Comparison of ENCODE assay signal across 9 cellular contexts in genomic region chr6:29553268-29554057, GRCh38. TPM values are rescaled to one million over a fixed set of nuclear protein-coding genes. Genes with fewer than 3 reads are reported as not detected.
DNase-seq lines count a peak whose midpoint lies in the region; ATAC-seq and TF ChIP-seq lines count a peak whose summit lies in the region.
"Had no signal": no experiment of that assay in that cellular context is flagged by ENCODE, and none has a peak within 500 bp of the region (broad histone marks: within the 10 kb centered on the region; RNA-seq: fewer than 3 reads in every experiment).

No MANE protein-coding gene starts in this region.

- H3K36me3 ChIP-seq in adrenal gland (replicated peaks in 1 of 2) (no peaks in the 10 kb centered on the region), gastrocnemius medialis (no peaks in the 10 kb centered on the region)

- DNase-seq in CD14-positive monocyte (ENCODE audit: low spot score) (no peak), adrenal gland (peak; percentile 29 to 68 (median 56)), iPS DF 4.7 (ENCODE audit: extremely low read depth, low spot score) (peak; percentile 25), gastrocnemius medialis (no peak), ACHN (no peak), DMS53 treated with DMSO at 0.1 percent for 48 hours (lab: John Stamatoyannopoulos, UW; ENCODE audit: unreplicated experiment) (no peak), GDM1 (lab: John Stamatoyannopoulos, UW) (no peak)

- H3K9me3 ChIP-seq in adrenal gland (replicated peaks in 1 of 3) (no peaks in the 10 kb centered on the region), gastrocnemius medialis (no peaks in the 10 kb centered on the region)

- ATAC-seq in gastrocnemius medialis: no peak

- peaks cover 0 to 7% of the 10 kb centered on the region in 2 donors for H3K36me3 Mint-ChIP-seq in CD14-positive monocyte
- no peaks in the 10 kb centered on the region for H3K36me3 Mint-ChIP-seq in IgD-negative memory B cell

- TF ChIP-seq CTCF in CD14-positive monocyte (IDR thresholded peaks at IDR 0.05) (no peak), adrenal gland (IDR thresholded peaks at IDR 0.05) (peak in 1 of 6 experiments; percentile 24), gastrocnemius medialis (IDR thresholded peaks at IDR 0.05 in 4 of 5, conservative IDR thresholded peaks at IDR 0.05 in 1 of 5) (no peak)

- H3K27ac ChIP-seq in adrenal gland (no peak overlapping the region), gastrocnemius medialis (no peak overlapping the region)

- peak overlapping the region; percentile 54 to 91 for H3K4me3 Mint-ChIP-seq in CD14-positive monocyte
- peak overlapping the region; percentile 88 to 98 (median 92) for H3K4me3 Mint-ChIP-seq in IgD-negative memory B cell

- TF ChIP-seq POLR2A in adrenal gland (IDR thresholded peaks at IDR 0.05) (no peak), gastrocnemius medialis (IDR thresholded peaks at IDR 0.05) (no peak)

- H3K4me1 ChIP-seq in adrenal gland (replicated peaks in 1 of 2): peaks cover 9 to 17% of the 10 kb centered on the region in 2 donors
- H3K4me1 ChIP-seq in gastrocnemius medialis: peaks cover 0 to 12% of the 10 kb centered on the region in 2 donors

- peaks cover 16% of the 10 kb centered on the region for H3K4me1 Mint-ChIP-seq in CD14-positive monocyte
- H3K4me1 Mint-ChIP-seq in IgD-negative memory B cell: peaks cover 1 to 12% (median 5%) of the 10 kb centered on the region in 3 donors

- H3K4me3 ChIP-seq in adrenal gland (peak overlapping the region in 1 of 4 donors; percentile 46), gastrocnemius medialis (peak overlapping the region; percentile 23 to 49 (median 31))

- H3K27ac Mint-ChIP-seq in CD14-positive monocyte (peak overlapping the region in 1 of 7 donors; percentile 51), IgD-negative memory B cell (peak overlapping the region in 1 of 3 donors; percentile 12)

- WGBS in adrenal gland, 4 donors: 2 to 5% (median 2%) methylated on average over 12 to 83 of the region's 83 CpGs

- peaks cover 0 to 13% (median 5%) of the 10 kb centered on the region in 7 donors for H3K9me3 Mint-ChIP-seq in CD14-positive monocyte
- peaks cover 0 to 2% (median 0%) of the 10 kb centered on the region in 3 donors for H3K9me3 Mint-ChIP-seq in IgD-negative memory B cell

- H3K27me3 ChIP-seq in adrenal gland: peaks cover 35% of the 10 kb centered on the region
- H3K27me3 ChIP-seq in gastrocnemius medialis: peaks cover 26 to 40% (median 35%) of the 10 kb centered on the region in 3 donors

- in situ Hi-C loops in gastrocnemius medialis (cut with MboI; ENCODE audit: low sequenced_read_pairs in 4 of 4): no loop called here
- in situ Hi-C loops in ACHN (cut with HindIII; ENCODE audit: low pct_ligation_motif_present, low pct_unique_long_range_greater_than_20kb, low sequenced_read_pairs): no loop called here

- H3K27me3 Mint-ChIP-seq in CD14-positive monocyte (ENCODE audit: low read depth in 3 of 3) (peaks cover 46 to 58% (median 54%) of the 10 kb centered on the region in 3 donors), IgD-negative memory B cell (peaks cover 43% of the 10 kb centered on the region)

- intact Hi-C loops in CD14-positive monocyte (cut with micrococcal nuclease) (no loop called here), adrenal gland (cut with DNase I) (no loop called here), gastrocnemius medialis (cut with DNase I; ENCODE audit: low total_unique reads) (no loop called here)

RNA-seq across cellular contexts. Expression of gene UBD, which starts 6.1 kb away (rescaled TPM):
- not detected for polyA plus RNA-seq in CD14-positive monocyte
- polyA plus RNA-seq in IgD-negative memory B cell: not detected
- 1 to 10 TPM in 1 of 8 donors, under 1 TPM in 2, not detected in 5; 0.23 to 1.2 (median 0.47) TPM for total RNA-seq in adrenal gland
- 1 to 10 TPM in 1 of 3 donors, under 1 TPM in 2; 0.77 to 2.3 (median 0.99) TPM for polyA plus RNA-seq in adrenal gland
- under 1 TPM in 2 of 4 donors, not detected in 2; 0.33 to 0.87 TPM for total RNA-seq in gastrocnemius medialis

RNA-seq across cellular contexts. Expression of gene OR2H2, which starts 31.5 kb away (rescaled TPM):
- polyA plus RNA-seq in CD14-positive monocyte (not detected), IgD-negative memory B cell (not detected), adrenal gland (not detected)
- total RNA-seq in adrenal gland (not detected), gastrocnemius medialis (not detected)
- polyA plus RNA-seq: adipose tissue had no signal

Comparison
In these comparisons a context has a peak if more than half of its experiments do, and no peak if none do; other contexts are left out.
1. DNase-seq: peak in adrenal gland (7 of 7) and iPS DF 4.7 (single experiment); none in CD14-positive monocyte (single experiment), gastrocnemius medialis (0 of 2), ACHN (single experiment), DMS53 treated with DMSO at 0.1 percent for 48 hours (single experiment) and GDM1 (single experiment).